Comparison of ENCODE assay signal across 1 cellular context in genomic region chr4:86556791-86557415, GRCh38.
TF ChIP-seq lines count a peak whose summit lies in the region.

No MANE protein-coding gene starts in this region.

TF ChIP-seq in GM12878, 131 proteins besides CTCF, POLR2A, EP300 and RAD21 (continued from another document):
- TF ChIP-seq, protein P1, sequence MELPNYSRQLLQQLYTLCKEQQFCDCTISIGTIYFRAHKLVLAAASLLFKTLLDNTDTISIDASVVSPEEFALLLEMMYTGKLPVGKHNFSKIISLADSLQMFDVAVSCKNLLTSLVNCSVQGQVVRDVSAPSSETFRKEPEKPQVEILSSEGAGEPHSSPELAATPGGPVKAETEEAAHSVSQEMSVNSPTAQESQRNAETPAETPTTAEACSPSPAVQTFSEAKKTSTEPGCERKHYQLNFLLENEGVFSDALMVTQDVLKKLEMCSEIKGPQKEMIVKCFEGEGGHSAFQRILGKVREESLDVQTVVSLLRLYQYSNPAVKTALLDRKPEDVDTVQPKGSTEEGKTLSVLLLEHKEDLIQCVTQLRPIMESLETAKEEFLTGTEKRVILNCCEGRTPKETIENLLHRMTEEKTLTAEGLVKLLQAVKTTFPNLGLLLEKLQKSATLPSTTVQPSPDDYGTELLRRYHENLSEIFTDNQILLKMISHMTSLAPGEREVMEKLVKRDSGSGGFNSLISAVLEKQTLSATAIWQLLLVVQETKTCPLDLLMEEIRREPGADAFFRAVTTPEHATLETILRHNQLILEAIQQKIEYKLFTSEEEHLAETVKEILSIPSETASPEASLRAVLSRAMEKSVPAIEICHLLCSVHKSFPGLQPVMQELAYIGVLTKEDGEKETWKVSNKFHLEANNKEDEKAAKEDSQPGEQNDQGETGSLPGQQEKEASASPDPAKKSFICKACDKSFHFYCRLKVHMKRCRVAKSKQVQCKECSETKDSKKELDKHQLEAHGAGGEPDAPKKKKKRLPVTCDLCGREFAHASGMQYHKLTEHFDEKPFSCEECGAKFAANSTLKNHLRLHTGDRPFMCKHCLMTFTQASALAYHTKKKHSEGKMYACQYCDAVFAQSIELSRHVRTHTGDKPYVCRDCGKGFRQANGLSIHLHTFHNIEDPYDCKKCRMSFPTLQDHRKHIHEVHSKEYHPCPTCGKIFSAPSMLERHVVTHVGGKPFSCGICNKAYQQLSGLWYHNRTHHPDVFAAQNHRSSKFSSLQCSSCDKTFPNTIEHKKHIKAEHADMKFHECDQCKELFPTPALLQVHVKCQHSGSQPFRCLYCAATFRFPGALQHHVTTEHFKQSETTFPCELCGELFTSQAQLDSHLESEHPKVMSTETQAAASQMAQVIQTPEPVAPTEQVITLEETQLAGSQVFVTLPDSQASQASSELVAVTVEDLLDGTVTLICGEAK (IDR thresholded peaks at IDR 0.05; ENCODE audit: borderline replicate concordance), result 0 out of 2 replicates have a peak, but pooled peaks have one; percentile 25
- TF ChIP-seq IKZF2 (IDR thresholded peaks at IDR 0.05), result peak; percentile 37 to 38; a peak in 1 of 4 replicates
- TF ChIP-seq ATF7 (IDR thresholded peaks at IDR 0.05; ENCODE audit: low read depth), result no peak
- TF ChIP-seq TCF7 (IDR thresholded peaks at IDR 0.05; ENCODE audit: borderline replicate concordance), result no peak
- TF ChIP-seq E2F4 (IDR thresholded peaks at IDR 0.05; ENCODE audit: low read depth, low read length), result no peak
- no peak for TF ChIP-seq ZNF24 (IDR thresholded peaks at IDR 0.05)
- TF ChIP-seq, protein P2, sequence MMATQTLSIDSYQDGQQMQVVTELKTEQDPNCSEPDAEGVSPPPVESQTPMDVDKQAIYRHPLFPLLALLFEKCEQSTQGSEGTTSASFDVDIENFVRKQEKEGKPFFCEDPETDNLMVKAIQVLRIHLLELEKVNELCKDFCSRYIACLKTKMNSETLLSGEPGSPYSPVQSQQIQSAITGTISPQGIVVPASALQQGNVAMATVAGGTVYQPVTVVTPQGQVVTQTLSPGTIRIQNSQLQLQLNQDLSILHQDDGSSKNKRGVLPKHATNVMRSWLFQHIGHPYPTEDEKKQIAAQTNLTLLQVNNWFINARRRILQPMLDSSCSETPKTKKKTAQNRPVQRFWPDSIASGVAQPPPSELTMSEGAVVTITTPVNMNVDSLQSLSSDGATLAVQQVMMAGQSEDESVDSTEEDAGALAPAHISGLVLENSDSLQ (IDR thresholded peaks at IDR 0.05), result no peak
- TF ChIP-seq CBX5 (IDR thresholded peaks at IDR 0.05; ENCODE audit: low read depth), result no peak
- TF ChIP-seq, protein P3, sequence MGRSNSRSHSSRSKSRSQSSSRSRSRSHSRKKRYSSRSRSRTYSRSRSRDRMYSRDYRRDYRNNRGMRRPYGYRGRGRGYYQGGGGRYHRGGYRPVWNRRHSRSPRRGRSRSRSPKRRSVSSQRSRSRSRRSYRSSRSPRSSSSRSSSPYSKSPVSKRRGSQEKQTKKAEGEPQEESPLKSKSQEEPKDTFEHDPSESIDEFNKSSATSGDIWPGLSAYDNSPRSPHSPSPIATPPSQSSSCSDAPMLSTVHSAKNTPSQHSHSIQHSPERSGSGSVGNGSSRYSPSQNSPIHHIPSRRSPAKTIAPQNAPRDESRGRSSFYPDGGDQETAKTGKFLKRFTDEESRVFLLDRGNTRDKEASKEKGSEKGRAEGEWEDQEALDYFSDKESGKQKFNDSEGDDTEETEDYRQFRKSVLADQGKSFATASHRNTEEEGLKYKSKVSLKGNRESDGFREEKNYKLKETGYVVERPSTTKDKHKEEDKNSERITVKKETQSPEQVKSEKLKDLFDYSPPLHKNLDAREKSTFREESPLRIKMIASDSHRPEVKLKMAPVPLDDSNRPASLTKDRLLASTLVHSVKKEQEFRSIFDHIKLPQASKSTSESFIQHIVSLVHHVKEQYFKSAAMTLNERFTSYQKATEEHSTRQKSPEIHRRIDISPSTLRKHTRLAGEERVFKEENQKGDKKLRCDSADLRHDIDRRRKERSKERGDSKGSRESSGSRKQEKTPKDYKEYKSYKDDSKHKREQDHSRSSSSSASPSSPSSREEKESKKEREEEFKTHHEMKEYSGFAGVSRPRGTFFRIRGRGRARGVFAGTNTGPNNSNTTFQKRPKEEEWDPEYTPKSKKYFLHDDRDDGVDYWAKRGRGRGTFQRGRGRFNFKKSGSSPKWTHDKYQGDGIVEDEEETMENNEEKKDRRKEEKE (IDR thresholded peaks at IDR 0.05), result no peak
- no peak for TF ChIP-seq POLR2AphosphoS2 (IDR thresholded peaks at IDR 0.05; ENCODE audit: low read depth, low read length)
- 0 out of 2 replicates have a peak, but pooled peaks have one; percentile 12 for TF ChIP-seq SMARCA5 (IDR thresholded peaks at IDR 0.05)
- peak; percentile 36; the same call in 1 of the 2 replicates for TF ChIP-seq IKZF1 (conservative IDR thresholded peaks at IDR 0.05)
- TF ChIP-seq, protein P4, sequence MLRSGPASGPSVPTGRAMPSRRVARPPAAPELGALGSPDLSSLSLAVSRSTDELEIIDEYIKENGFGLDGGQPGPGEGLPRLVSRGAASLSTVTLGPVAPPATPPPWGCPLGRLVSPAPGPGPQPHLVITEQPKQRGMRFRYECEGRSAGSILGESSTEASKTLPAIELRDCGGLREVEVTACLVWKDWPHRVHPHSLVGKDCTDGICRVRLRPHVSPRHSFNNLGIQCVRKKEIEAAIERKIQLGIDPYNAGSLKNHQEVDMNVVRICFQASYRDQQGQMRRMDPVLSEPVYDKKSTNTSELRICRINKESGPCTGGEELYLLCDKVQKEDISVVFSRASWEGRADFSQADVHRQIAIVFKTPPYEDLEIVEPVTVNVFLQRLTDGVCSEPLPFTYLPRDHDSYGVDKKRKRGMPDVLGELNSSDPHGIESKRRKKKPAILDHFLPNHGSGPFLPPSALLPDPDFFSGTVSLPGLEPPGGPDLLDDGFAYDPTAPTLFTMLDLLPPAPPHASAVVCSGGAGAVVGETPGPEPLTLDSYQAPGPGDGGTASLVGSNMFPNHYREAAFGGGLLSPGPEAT (IDR thresholded peaks at IDR 0.05; ENCODE audit: low read depth), result no peak; the same call in 1 of the 2 replicates
- TF ChIP-seq CHD2 (IDR thresholded peaks at IDR 0.05; ENCODE audit: borderline replicate concordance, low read depth, low read length), result no peak
- TF ChIP-seq CHD1 (IDR thresholded peaks at IDR 0.05; ENCODE audit: low read depth, low read length), result no peak
- TF ChIP-seq, protein P5, sequence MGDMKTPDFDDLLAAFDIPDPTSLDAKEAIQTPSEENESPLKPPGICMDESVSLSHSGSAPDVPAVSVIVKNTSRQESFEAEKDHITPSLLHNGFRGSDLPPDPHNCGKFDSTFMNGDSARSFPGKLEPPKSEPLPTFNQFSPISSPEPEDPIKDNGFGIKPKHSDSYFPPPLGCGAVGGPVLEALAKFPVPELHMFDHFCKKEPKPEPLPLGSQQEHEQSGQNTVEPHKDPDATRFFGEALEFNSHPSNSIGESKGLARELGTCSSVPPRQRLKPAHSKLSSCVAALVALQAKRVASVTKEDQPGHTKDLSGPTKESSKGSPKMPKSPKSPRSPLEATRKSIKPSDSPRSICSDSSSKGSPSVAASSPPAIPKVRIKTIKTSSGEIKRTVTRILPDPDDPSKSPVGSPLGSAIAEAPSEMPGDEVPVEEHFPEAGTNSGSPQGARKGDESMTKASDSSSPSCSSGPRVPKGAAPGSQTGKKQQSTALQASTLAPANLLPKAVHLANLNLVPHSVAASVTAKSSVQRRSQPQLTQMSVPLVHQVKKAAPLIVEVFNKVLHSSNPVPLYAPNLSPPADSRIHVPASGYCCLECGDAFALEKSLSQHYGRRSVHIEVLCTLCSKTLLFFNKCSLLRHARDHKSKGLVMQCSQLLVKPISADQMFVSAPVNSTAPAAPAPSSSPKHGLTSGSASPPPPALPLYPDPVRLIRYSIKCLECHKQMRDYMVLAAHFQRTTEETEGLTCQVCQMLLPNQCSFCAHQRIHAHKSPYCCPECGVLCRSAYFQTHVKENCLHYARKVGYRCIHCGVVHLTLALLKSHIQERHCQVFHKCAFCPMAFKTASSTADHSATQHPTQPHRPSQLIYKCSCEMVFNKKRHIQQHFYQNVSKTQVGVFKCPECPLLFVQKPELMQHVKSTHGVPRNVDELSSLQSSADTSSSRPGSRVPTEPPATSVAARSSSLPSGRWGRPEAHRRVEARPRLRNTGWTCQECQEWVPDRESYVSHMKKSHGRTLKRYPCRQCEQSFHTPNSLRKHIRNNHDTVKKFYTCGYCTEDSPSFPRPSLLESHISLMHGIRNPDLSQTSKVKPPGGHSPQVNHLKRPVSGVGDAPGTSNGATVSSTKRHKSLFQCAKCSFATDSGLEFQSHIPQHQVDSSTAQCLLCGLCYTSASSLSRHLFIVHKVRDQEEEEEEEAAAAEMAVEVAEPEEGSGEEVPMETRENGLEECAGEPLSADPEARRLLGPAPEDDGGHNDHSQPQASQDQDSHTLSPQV (IDR thresholded peaks at IDR 0.05), result no peak
- TF ChIP-seq BACH1 (IDR thresholded peaks at IDR 0.05; ENCODE audit: borderline replicate concordance), result no peak; the same call in 1 of the 2 replicates
